In the genomic region with DNA sequence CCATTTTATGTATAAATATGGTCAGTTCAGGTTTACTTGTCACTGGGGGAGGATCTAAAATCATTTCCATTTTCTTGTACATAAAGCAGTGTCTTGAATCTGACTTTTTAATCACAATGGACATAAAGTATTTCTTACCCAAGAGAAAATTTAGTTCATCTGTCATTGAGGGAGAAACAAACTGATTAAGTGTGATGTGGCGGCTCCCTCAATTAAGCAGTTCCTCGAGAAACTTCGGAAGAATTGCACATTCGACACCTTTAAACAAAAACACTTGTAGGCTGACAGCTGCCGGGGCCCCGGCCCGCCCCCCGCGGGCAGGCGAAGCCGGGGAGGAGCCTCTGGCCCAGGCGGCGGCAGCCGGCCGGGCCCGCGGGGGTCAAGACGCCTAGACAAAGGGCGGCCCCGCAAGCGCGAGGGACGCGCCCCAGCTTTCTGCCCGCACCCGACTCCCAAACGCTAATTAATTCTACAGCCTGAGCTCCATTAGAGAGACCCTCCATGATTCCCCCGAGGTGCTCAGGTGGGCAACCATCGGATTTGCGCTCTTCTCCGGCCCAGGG, we compare ENCODE assay signal across 9 cellular contexts. TPM values are rescaled to one million over a fixed set of nuclear protein-coding genes. Genes with fewer than 3 reads are reported as not detected.
DNase-seq lines count a peak whose midpoint lies in the region; ATAC-seq, FAIRE-seq and TF ChIP-seq lines count a peak whose summit lies in the region.
"Had no signal": no experiment of that assay in that cellular context is flagged by ENCODE, and none has a peak within 500 bp of the region (broad histone marks: within the 10 kb centered on the region; RNA-seq: fewer than 3 reads in every experiment).

No MANE protein-coding gene starts in this region.

- H3K4me2 ChIP-seq in KMS-11, result peak overlapping the region; percentile 75
- H3K4me2 ChIP-seq in keratinocyte (ENCODE audit: control insufficient read depth, extremely low read depth, insufficient read depth, low read depth, low read length), result peak overlapping the region; percentile 89

- no peak for TF ChIP-seq EP300 in stomach (IDR thresholded peaks at IDR 0.05)

- no peaks in the 10 kb centered on the region for H4K20me1 ChIP-seq in KMS-11 (ENCODE audit: insufficient read depth)
- H4K20me1 ChIP-seq in keratinocyte (ENCODE audit: control insufficient read depth, extremely low read depth, insufficient read depth, low read length), result no peaks in the 10 kb centered on the region

- peaks cover 9% of the 10 kb centered on the region for H3K4me1 Mint-ChIP-seq in T-helper 2 cell treated with Interferon-gamma antibody and Interleukin-4, amounts not matched to agents 5 μg/mL and 100 μg/mL, for 36 hours (ENCODE audit: low read depth)

- peaks cover 9% of the 10 kb centered on the region; the same call in 1 of the 2 replicates for H3K79me2 ChIP-seq in KMS-11 (ENCODE audit: insufficient read depth, low read depth)
- H3K79me2 ChIP-seq in keratinocyte (ENCODE audit: control insufficient read depth, insufficient read depth, low read length), result no peaks in the 10 kb centered on the region

- H3K9me3 ChIP-seq in ascending aorta (no peaks in the 10 kb centered on the region), keratinocyte (ENCODE audit: control insufficient read depth, low read depth, low read length) (peaks cover 2% of the 10 kb centered on the region), stomach (peaks cover 0 to 14% (median 4%) of the 10 kb centered on the region in 4 donors)

- no peaks in the 10 kb centered on the region for H3K27me3 ChIP-seq in KMS-11 (ENCODE audit: insufficient read depth, low read depth)
- H3K27me3 ChIP-seq in ascending aorta, result no peaks in the 10 kb centered on the region
- H3K27me3 ChIP-seq in keratinocyte (ENCODE audit: control insufficient read depth, extremely low read depth, insufficient read depth, low read length), result peaks cover 16% of the 10 kb centered on the region
- H3K27me3 ChIP-seq in stomach, result peaks cover 0 to 74% (median 6%) of the 10 kb centered on the region in 3 donors

- no peak for FAIRE-seq in keratinocyte (lab: Jason Lieb, UNC)

- H3K4me3 Mint-ChIP-seq in T-helper 2 cell treated with Interferon-gamma antibody and Interleukin-4, amounts not matched to agents 5 μg/mL and 100 μg/mL, for 36 hours, result peak overlapping the region; percentile 85

- H3K4me3 ChIP-seq in KMS-11 (IDR thresholded peaks at IDR 0.05; ENCODE audit: insufficient read depth, low read depth, low read length), result no peak overlapping the region
- H3K4me3 ChIP-seq in ascending aorta, result peak overlapping the region; percentile 83 to 90
- peak overlapping the region; percentile 79 to 96 (median 85) for H3K4me3 ChIP-seq in keratinocyte (ENCODE audit: control insufficient read depth in 2 of 3, extremely low read depth in 1 of 3, insufficient read depth in 2 of 3, low read depth in 1 of 3, low read length in 3 of 3)
- peak overlapping the region; percentile 67 to 94 (median 82) for H3K4me3 ChIP-seq in stomach

- dilution Hi-C loops in keratinocyte (cut with MboI; ENCODE audit: extremely low pct_ligation_motif_present, low sequenced_read_pairs), result no loop called here

- H3K36me3 Mint-ChIP-seq in T-helper 2 cell treated with Interferon-gamma antibody and Interleukin-4, amounts not matched to agents 5 μg/mL and 100 μg/mL, for 36 hours (ENCODE audit: low read depth), result peaks cover 3% of the 10 kb centered on the region

- peaks cover 19% of the 10 kb centered on the region for H3K4me1 ChIP-seq in KMS-11 (ENCODE audit: low read depth, poor library complexity, severe bottlenecking)
- H3K4me1 ChIP-seq in ascending aorta, result peaks cover 4 to 6% of the 10 kb centered on the region in 2 donors
- H3K4me1 ChIP-seq in keratinocyte (ENCODE audit: control insufficient read depth, extremely low read depth, insufficient read depth, low read length), result peaks cover 12% of the 10 kb centered on the region
- peaks cover 18 to 26% (median 24%) of the 10 kb centered on the region in 4 donors for H3K4me1 ChIP-seq in stomach

- H2AFZ ChIP-seq in KMS-11 (ENCODE audit: low read depth) (peak overlapping the region; percentile 95), keratinocyte (ENCODE audit: control insufficient read depth, low read length) (peak overlapping the region; percentile 97)

- H3K27ac ChIP-seq in KMS-11 (peak overlapping the region; percentile 70), ascending aorta (peak overlapping the region; percentile 48 to 69), keratinocyte (ENCODE audit: control insufficient read depth, insufficient read depth, low read length) (peak overlapping the region; percentile 40), stomach (peak overlapping the region; percentile 77 to 90 (median 82))
- H3K27ac ChIP-seq: epithelial cell of prostate had no signal

- H3K36me3 ChIP-seq in KMS-11 (ENCODE audit: insufficient read depth), result no peaks in the 10 kb centered on the region
- no peaks in the 10 kb centered on the region for H3K36me3 ChIP-seq in ascending aorta
- no peaks in the 10 kb centered on the region for H3K36me3 ChIP-seq in keratinocyte (ENCODE audit: control insufficient read depth in 2 of 2, extremely low read depth in 1 of 2, insufficient read depth in 2 of 2, low read length in 2 of 2)
- peaks cover 0 to 4% (median 0%) of the 10 kb centered on the region in 4 donors for H3K36me3 ChIP-seq in stomach

- H3K9me3 Mint-ChIP-seq in T-helper 2 cell treated with Interferon-gamma antibody and Interleukin-4, amounts not matched to agents 5 μg/mL and 100 μg/mL, for 36 hours, result peaks cover 15% of the 10 kb centered on the region

- no peak for TF ChIP-seq CTCF in KMS-11 (conservative IDR thresholded peaks at IDR 0.05; ENCODE audit: low read depth, low read length)
- no peak for TF ChIP-seq CTCF in ascending aorta (IDR thresholded peaks at IDR 0.05)
- no peak for TF ChIP-seq CTCF in keratinocyte (optimal IDR thresholded peaks at IDR 0.05 in 1 of 3, IDR thresholded peaks at IDR 0.05 in 1 of 3, conservative IDR thresholded peaks at IDR 0.05 in 1 of 3; ENCODE audit: extremely low read depth in 1 of 3, insufficient read depth in 2 of 3, low read length in 3 of 3)
- no peak for TF ChIP-seq CTCF in stomach (IDR thresholded peaks at IDR 0.05)

- 1 to 6% (median 2%) methylated on average over 15 to 31 of the region's 31 CpGs for WGBS in stomach, 5 donors

- no peaks in the 10 kb centered on the region for H3K9me1 ChIP-seq in keratinocyte (ENCODE audit: control insufficient read depth, extremely low read depth, insufficient read depth, low read length)

- peak overlapping the region; percentile 70; the same call in 1 of the 2 replicates for H3K9ac ChIP-seq in KMS-11
- H3K9ac ChIP-seq in keratinocyte (ENCODE audit: control insufficient read depth, extremely low read depth, insufficient read depth, low read length), result peak overlapping the region; percentile 77

- TF ChIP-seq POLR2A in stomach (IDR thresholded peaks at IDR 0.05), result no peak

- peaks cover 56% of the 10 kb centered on the region for H3K27me3 Mint-ChIP-seq in T-helper 2 cell treated with Interferon-gamma antibody and Interleukin-4, amounts not matched to agents 5 μg/mL and 100 μg/mL, for 36 hours (ENCODE audit: low read depth)

- H3K27ac Mint-ChIP-seq in T-helper 2 cell treated with Interferon-gamma antibody and Interleukin-4, amounts not matched to agents 5 μg/mL and 100 μg/mL, for 36 hours, result no peak overlapping the region

- ATAC-seq in GM19035 (IDR thresholded peaks at IDR 0.05; ENCODE audit: unreplicated experiment), result no peak

- intact Hi-C loops in ascending aorta (cut with DNase I) (loop anchor here (5.0 kb wide), 1 partner anchor 673 kb away; the partner anchor contains the start of genes AP3S1 and ATG12), stomach (cut with DNase I; ENCODE audit: low total_unique reads) (no loop called here)

- no peak for DNase-seq in T-helper 2 cell treated with Interferon-gamma antibody and Interleukin-4, amounts not matched to agents 5 μg/mL and 100 μg/mL, for 36 hours (ENCODE audit: low spot score)
- DNase-seq in T-helper 2 cell (no peak), ascending aorta (ENCODE audit: low spot score in 2 of 2) (no peak), keratinocyte (ENCODE audit: low read depth, low spot score) (no peak), stomach (no peak)
- DNase-seq in stimulated activated CD4-positive, alpha-beta T cell treated with anti-CD3 and anti-CD28 coated beads, Interleukin-2, amount 100 ng/mL, for 24 hours, result no peak

RNA-seq across cellular contexts. Expression of gene TRIM36, which starts 0.8 kb away (rescaled TPM):
- total RNA-seq in ascending aorta (31.7 TPM), stomach (10 to 100 TPM in 2 of 5 donors, 1 to 10 TPM in 3; 1.8 to 36.5 (median 6.2) TPM)
- polyA plus RNA-seq in keratinocyte (2.0 to 2.4 TPM (median 2.2 TPM) in 3 replicates), stomach (1 to 10 TPM; 3.1 to 8.0 (median 6.0) TPM)
- polyA plus RNA-seq in keratinocyte (2011; ENCODE audit: low read depth), result 0.62 TPM
- 1.1 and 2.7 TPM in 2 replicates for polyA plus RNA-seq in keratinocyte (2011; cell fraction: cytosol; rRNA removed)
- polyA plus RNA-seq in keratinocyte (2011; cell fraction: nucleus; rRNA removed), result 2.3 and 3.8 TPM in 2 replicates
- polyA plus RNA-seq in keratinocyte (2012; ENCODE audit: low replicate concordance), result 0.61 and 0.89 TPM in 2 replicates
- polyA minus RNA-seq in keratinocyte, result 2.9 to 8.1 TPM (median 3.2 TPM) in 3 replicates
- 0.96 TPM for polyA minus RNA-seq in keratinocyte (2011; cell fraction: cytosol; rRNA and poly(A)+ RNA removed)
- 1.8 and 7.8 TPM in 2 replicates for polyA minus RNA-seq in keratinocyte (2011; cell fraction: nucleus; rRNA and poly(A)+ RNA removed)
